1 cellular context compared by ENCODE assay signal in the genomic region with DNA sequence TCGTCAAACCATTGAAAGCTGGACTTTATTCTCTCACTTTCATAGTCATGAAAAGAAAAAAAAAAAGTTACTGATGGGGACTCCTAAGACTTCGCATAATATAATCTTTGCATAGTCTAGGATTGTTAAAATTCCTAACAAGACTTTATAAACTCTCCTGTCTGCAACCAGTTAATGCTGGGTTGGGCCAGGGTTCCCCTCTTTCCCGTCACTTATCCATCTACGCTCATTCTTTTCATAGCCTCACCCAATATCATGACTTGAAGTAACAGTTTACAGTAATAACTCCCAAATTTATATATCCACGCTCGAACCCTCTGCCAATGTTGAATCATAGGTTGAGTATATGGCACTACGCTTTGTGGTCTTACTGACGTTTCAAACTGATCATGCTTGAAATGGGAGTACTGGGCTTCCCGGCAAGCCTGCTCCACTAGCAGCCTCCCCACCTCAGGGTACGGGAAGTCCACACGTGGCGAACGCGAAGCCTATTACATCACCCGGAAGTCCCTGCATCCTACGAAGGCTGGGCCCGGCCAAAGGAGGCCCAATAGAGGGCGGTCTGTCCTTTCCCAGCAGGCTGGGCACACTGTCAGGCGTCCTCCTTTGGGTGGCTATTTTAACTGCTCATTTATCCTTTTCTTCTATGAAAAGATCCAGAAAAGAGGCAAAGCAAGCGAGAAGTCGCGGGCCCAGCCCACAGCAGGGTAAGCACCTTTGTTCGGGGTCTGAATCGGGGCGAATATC.
TF ChIP-seq lines count a peak whose summit lies in the region.

No MANE protein-coding gene starts in this region.

TF ChIP-seq in HepG2, 621 proteins besides CTCF, POLR2A, EP300 and RAD21 (continued from another document and continues in another):
- TF ChIP-seq, protein P1, sequence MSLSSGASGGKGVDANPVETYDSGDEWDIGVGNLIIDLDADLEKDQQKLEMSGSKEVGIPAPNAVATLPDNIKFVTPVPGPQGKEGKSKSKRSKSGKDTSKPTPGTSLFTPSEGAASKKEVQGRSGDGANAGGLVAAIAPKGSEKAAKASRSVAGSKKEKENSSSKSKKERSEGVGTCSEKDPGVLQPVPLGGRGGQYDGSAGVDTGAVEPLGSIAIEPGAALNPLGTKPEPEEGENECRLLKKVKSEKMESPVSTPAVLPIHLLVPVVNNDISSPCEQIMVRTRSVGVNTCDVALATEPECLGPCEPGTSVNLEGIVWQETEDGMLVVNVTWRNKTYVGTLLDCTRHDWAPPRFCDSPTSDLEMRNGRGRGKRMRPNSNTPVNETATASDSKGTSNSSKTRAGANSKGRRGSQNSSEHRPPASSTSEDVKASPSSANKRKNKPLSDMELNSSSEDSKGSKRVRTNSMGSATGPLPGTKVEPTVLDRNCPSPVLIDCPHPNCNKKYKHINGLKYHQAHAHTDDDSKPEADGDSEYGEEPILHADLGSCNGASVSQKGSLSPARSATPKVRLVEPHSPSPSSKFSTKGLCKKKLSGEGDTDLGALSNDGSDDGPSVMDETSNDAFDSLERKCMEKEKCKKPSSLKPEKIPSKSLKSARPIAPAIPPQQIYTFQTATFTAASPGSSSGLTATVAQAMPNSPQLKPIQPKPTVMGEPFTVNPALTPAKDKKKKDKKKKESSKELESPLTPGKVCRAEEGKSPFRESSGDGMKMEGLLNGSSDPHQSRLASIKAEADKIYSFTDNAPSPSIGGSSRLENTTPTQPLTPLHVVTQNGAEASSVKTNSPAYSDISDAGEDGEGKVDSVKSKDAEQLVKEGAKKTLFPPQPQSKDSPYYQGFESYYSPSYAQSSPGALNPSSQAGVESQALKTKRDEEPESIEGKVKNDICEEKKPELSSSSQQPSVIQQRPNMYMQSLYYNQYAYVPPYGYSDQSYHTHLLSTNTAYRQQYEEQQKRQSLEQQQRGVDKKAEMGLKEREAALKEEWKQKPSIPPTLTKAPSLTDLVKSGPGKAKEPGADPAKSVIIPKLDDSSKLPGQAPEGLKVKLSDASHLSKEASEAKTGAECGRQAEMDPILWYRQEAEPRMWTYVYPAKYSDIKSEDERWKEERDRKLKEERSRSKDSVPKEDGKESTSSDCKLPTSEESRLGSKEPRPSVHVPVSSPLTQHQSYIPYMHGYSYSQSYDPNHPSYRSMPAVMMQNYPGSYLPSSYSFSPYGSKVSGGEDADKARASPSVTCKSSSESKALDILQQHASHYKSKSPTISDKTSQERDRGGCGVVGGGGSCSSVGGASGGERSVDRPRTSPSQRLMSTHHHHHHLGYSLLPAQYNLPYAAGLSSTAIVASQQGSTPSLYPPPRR (CRISPR knock-in tag; IDR thresholded peaks at IDR 0.05; ENCODE audit: borderline replicate concordance), result no peak
- TF ChIP-seq, protein P2, sequence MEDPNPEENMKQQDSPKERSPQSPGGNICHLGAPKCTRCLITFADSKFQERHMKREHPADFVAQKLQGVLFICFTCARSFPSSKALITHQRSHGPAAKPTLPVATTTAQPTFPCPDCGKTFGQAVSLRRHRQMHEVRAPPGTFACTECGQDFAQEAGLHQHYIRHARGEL (CRISPR knock-in tag; IDR thresholded peaks at IDR 0.05), result no peak
- TF ChIP-seq USF2 (IDR thresholded peaks at IDR 0.05; ENCODE audit: low read depth, low read length), result peak; percentile 61
- no peak; the same call in 1 of the 2 replicates for TF ChIP-seq USF2 (CRISPR knock-in tag; IDR thresholded peaks at IDR 0.05; ENCODE audit: borderline replicate concordance)
- no peak for TF ChIP-seq ZNF558 (CRISPR knock-in tag; IDR thresholded peaks at IDR 0.05; ENCODE audit: borderline replicate concordance)
- TF ChIP-seq ZNF589 (CRISPR knock-in tag; conservative IDR thresholded peaks at IDR 0.05), result peak; percentile 72; the same call in 1 of the 2 replicates
- TF ChIP-seq NFYC (CRISPR knock-in tag; IDR thresholded peaks at IDR 0.05), result peak; percentile 49
- TF ChIP-seq ZFX (CRISPR knock-in tag; IDR thresholded peaks at IDR 0.05; ENCODE audit: low read depth), result peak; percentile 68; the same call in 1 of the 2 replicates
- no peak; the same call in none of the 2 replicates for TF ChIP-seq ZSCAN30 (CRISPR knock-in tag; IDR thresholded peaks at IDR 0.05)
- no peak for TF ChIP-seq ATM (IDR thresholded peaks at IDR 0.05; ENCODE audit: borderline replicate concordance)
- TF ChIP-seq EED (CRISPR knock-in tag; IDR thresholded peaks at IDR 0.05), result no peak
- TF ChIP-seq YEATS4 (CRISPR knock-in tag; IDR thresholded peaks at IDR 0.05; ENCODE audit: borderline replicate concordance), result peak; percentile 100
- TF ChIP-seq KLF12 (CRISPR knock-in tag; IDR thresholded peaks at IDR 0.05; ENCODE audit: borderline replicate concordance), result peak; percentile 84
- no peak for TF ChIP-seq HOXA9 (CRISPR knock-in tag; IDR thresholded peaks at IDR 0.05; ENCODE audit: borderline replicate concordance)
- TF ChIP-seq KDM5A (IDR thresholded peaks at IDR 0.05; ENCODE audit: borderline replicate concordance, low read length), result peak; percentile 50; the same call in 1 of the 2 replicates
- TF ChIP-seq HOXD1 (CRISPR knock-in tag; IDR thresholded peaks at IDR 0.05), result peak; percentile 44; the same call in 1 of the 2 replicates
- peak; percentile 62 for TF ChIP-seq ZNF766 (CRISPR knock-in tag; IDR thresholded peaks at IDR 0.05; ENCODE audit: borderline replicate concordance)
- TF ChIP-seq HDAC2 (CRISPR knock-in tag; IDR thresholded peaks at IDR 0.05), result peak; percentile 78; the same call in 1 of the 2 replicates
- TF ChIP-seq ZNF235 (CRISPR knock-in tag; IDR thresholded peaks at IDR 0.05; ENCODE audit: borderline replicate concordance), result 0 out of 2 replicates have a peak, but pooled peaks have one; percentile 54
- TF ChIP-seq ZNF749 (CRISPR knock-in tag; IDR thresholded peaks at IDR 0.05; ENCODE audit: borderline replicate concordance), result 0 out of 2 replicates have a peak, but pooled peaks have one; percentile 70
- TF ChIP-seq KDM3A (CRISPR knock-in tag; IDR thresholded peaks at IDR 0.05; ENCODE audit: low read depth), result peak; percentile 59; the same call in 1 of the 2 replicates
- TF ChIP-seq SMAD3 (CRISPR knock-in tag; IDR thresholded peaks at IDR 0.05), result peak; percentile 95
- TF ChIP-seq, protein P3, sequence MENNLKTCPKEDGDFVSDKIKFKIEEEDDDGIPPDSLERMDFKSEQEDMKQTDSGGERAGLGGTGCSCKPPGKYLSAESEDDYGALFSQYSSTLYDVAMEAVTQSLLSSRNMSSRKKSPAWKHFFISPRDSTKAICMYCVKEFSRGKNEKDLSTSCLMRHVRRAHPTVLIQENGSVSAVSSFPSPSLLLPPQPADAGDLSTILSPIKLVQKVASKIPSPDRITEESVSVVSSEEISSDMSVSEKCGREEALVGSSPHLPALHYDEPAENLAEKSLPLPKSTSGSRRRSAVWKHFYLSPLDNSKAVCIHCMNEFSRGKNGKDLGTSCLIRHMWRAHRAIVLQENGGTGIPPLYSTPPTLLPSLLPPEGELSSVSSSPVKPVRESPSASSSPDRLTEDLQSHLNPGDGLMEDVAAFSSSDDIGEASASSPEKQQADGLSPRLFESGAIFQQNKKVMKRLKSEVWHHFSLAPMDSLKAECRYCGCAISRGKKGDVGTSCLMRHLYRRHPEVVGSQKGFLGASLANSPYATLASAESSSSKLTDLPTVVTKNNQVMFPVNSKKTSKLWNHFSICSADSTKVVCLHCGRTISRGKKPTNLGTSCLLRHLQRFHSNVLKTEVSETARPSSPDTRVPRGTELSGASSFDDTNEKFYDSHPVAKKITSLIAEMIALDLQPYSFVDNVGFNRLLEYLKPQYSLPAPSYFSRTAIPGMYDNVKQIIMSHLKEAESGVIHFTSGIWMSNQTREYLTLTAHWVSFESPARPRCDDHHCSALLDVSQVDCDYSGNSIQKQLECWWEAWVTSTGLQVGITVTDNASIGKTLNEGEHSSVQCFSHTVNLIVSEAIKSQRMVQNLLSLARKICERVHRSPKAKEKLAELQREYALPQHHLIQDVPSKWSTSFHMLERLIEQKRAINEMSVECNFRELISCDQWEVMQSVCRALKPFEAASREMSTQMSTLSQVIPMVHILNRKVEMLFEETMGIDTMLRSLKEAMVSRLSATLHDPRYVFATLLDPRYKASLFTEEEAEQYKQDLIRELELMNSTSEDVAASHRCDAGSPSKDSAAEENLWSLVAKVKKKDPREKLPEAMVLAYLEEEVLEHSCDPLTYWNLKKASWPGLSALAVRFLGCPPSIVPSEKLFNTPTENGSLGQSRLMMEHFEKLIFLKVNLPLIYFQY (CRISPR knock-in tag; IDR thresholded peaks at IDR 0.05; ENCODE audit: borderline replicate concordance), result peak; percentile 85; the same call in 1 of the 2 replicates
- no peak for TF ChIP-seq ZBTB39 (CRISPR knock-in tag; IDR thresholded peaks at IDR 0.05)
- peak; percentile 54 for TF ChIP-seq RBM39 (IDR thresholded peaks at IDR 0.05; ENCODE audit: low read depth, low read length, poor library complexity, severe bottlenecking)
- TF ChIP-seq NFIB (CRISPR knock-in tag; IDR thresholded peaks at IDR 0.05; ENCODE audit: borderline replicate concordance), result no peak
- TF ChIP-seq ZNF234 (CRISPR knock-in tag; conservative IDR thresholded peaks at IDR 0.05), result peak; percentile 90; the same call in 1 of the 2 replicates
- TF ChIP-seq DNMT3B (CRISPR knock-in tag; conservative IDR thresholded peaks at IDR 0.05), result peak; percentile 59; the same call in 1 of the 2 replicates
- peak; percentile 26; the same call in 1 of the 2 replicates for TF ChIP-seq ZNF205 (CRISPR knock-in tag; IDR thresholded peaks at IDR 0.05)
- TF ChIP-seq HCFC1 (IDR thresholded peaks at IDR 0.05; ENCODE audit: low read depth, low read length), result no peak
- TF ChIP-seq, protein P4, sequence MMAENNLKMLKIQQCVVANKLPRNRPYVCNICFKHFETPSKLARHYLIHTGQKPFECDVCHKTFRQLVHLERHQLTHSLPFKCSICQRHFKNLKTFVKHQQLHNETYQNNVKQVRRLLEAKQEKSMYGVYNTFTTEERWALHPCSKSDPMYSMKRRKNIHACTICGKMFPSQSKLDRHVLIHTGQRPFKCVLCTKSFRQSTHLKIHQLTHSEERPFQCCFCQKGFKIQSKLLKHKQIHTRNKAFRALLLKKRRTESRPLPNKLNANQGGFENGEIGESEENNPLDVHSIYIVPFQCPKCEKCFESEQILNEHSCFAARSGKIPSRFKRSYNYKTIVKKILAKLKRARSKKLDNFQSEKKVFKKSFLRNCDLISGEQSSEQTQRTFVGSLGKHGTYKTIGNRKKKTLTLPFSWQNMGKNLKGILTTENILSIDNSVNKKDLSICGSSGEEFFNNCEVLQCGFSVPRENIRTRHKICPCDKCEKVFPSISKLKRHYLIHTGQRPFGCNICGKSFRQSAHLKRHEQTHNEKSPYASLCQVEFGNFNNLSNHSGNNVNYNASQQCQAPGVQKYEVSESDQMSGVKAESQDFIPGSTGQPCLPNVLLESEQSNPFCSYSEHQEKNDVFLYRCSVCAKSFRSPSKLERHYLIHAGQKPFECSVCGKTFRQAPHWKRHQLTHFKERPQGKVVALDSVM (CRISPR knock-in tag; IDR thresholded peaks at IDR 0.05), result peak; percentile 44; the same call in 1 of the 2 replicates
- 0 out of 2 replicates have a peak, but pooled peaks have one; percentile 84 for TF ChIP-seq ZNF335 (CRISPR knock-in tag; IDR thresholded peaks at IDR 0.05)
- TF ChIP-seq, protein P5, sequence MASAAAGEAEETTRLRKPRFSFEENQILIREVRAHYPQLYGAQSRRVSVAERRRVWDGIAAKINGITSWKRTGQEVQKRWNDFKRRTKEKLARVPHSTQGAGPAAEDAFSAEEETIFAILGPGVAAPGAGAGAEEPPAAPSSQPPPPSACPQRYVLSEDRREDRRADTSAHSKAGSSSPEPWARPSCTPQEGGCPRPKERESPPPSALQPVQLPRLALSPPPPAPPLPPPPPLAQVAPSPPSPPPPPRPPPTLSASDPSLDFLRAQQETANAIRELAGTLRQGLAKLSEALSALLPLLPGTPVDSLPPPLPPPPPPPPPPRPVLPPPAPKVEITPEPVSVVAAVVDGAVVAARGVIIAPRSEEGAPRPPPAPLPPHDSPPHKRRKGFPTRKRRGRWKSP (CRISPR knock-in tag; IDR thresholded peaks at IDR 0.05), result peak; percentile 74; the same call in 1 of the 2 replicates
- TF ChIP-seq SRSF9 (IDR thresholded peaks at IDR 0.05; ENCODE audit: borderline replicate concordance, insufficient read depth, low read depth, low read length, poor library complexity, severe bottlenecking), result no peak
- peak; percentile 81 for TF ChIP-seq ZNF263 (CRISPR knock-in tag; IDR thresholded peaks at IDR 0.05)
- 0 out of 2 replicates have a peak, but pooled peaks have one; percentile 17 for TF ChIP-seq NR2F6 (IDR thresholded peaks at IDR 0.05)
- TF ChIP-seq NR2F6 (CRISPR knock-in tag; IDR thresholded peaks at IDR 0.05), result peak; percentile 62; the same call in 1 of the 2 replicates
- peak; percentile 54 for TF ChIP-seq ZNF781 (CRISPR knock-in tag; IDR thresholded peaks at IDR 0.05; ENCODE audit: borderline replicate concordance, not compliant biosample characterization)
- TF ChIP-seq, protein P6, sequence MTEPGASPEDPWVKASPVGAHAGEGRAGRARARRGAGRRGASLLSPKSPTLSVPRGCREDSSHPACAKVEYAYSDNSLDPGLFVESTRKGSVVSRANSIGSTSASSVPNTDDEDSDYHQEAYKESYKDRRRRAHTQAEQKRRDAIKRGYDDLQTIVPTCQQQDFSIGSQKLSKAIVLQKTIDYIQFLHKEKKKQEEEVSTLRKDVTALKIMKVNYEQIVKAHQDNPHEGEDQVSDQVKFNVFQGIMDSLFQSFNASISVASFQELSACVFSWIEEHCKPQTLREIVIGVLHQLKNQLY (CRISPR knock-in tag; IDR thresholded peaks at IDR 0.05), result peak; percentile 28; the same call in 1 of the 2 replicates
- peak; percentile 80; the same call in 1 of the 2 replicates for TF ChIP-seq ZNF232 (CRISPR knock-in tag; IDR thresholded peaks at IDR 0.05; ENCODE audit: borderline replicate concordance)
- no peak; the same call in 1 of the 2 replicates for TF ChIP-seq ZKSCAN1 (IDR thresholded peaks at IDR 0.05; ENCODE audit: low read length)
